8 cellular contexts compared by ENCODE assay signal in the genomic region with DNA sequence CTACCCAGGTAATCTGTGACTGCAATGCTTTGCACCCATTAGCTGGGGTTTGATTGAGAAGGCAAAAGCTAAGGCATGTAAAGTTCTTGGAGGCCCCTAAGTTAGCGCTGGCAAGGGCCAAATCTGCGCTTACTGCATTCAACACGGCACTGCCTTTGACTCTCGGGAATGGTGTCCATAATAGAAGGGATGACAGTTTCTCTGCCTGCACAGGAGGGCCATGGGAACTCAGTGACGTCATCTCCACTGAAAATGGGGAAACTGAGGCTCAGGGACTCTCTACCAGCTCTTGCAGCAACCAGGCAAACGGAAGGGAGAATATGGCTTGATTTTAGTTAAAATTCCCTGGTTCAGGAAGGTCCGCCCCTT. TPM values are rescaled to one million over a fixed set of nuclear protein-coding genes. Genes with fewer than 3 reads are reported as not detected.
A peak's percentile ranks its signal among the peaks of the same experiment; 100 is the strongest.
DNase-seq lines count a peak whose midpoint lies in the region; ATAC-seq, FAIRE-seq and TF ChIP-seq lines count a peak whose summit lies in the region.

No MANE protein-coding gene starts in this region.

- TF ChIP-seq POLR2A in body of pancreas (IDR thresholded peaks at IDR 0.05) (no peak), vagina (IDR thresholded peaks at IDR 0.05) (no peak)

- no peak for FAIRE-seq in frontal cortex (lab: Jason Lieb, UNC)

- peak overlapping the region in 1 of 2 donors; percentile 38 for H3K4me3 ChIP-seq in body of pancreas
- peak overlapping the region; percentile 41 for H3K4me3 ChIP-seq in lung
- peak overlapping the region; percentile 40 to 50 for H3K4me3 ChIP-seq in vagina

- no peaks in the 10 kb centered on the region for H3K27me3 Mint-ChIP-seq in activated naive CD4-positive, alpha-beta T cell treated with anti-CD3 and anti-CD28 coated beads, Interleukin-2, amount 50 U/mL, for 24 hours

- intact Hi-C loops in body of pancreas (cut with DNase I) (no loop called here), vagina (cut with DNase I) (no loop called here)

- no peak for DNase-seq in activated naive CD4-positive, alpha-beta T cell treated with Interleukin-2 at 50 U/mL for 16 hours
- DNase-seq in body of pancreas, result no peak
- DNase-seq in lung (ENCODE audit: low spot score), result no peak
- no peak for DNase-seq in vagina (ENCODE audit: extremely low spot score in 2 of 2)
- DNase-seq in frontal cortex (ENCODE audit: low spot score in 2 of 2), result no peak
- no peak for DNase-seq in activated effector memory CD4-positive, alpha-beta T cell treated with Interleukin-2 at 50 U/mL for 16 hours
- no peak for DNase-seq in DMS114 treated with DMSO at 0.1 percent for 48 hours (lab: John Stamatoyannopoulos, UW; ENCODE audit: unreplicated experiment)

- H3K27ac ChIP-seq in body of pancreas (peak overlapping the region; percentile 73 to 96 (median 91)), lung (ENCODE audit: low read depth in 1 of 2, low read length in 1 of 2) (peak overlapping the region; percentile 84 to 89), vagina (peak overlapping the region; percentile 82)

- H3K4me1 Mint-ChIP-seq in activated naive CD4-positive, alpha-beta T cell treated with anti-CD3 and anti-CD28 coated beads, Interleukin-2, amount 50 U/mL, for 24 hours, result peaks cover 34% of the 10 kb centered on the region

- TF ChIP-seq CTCF in body of pancreas (IDR thresholded peaks at IDR 0.05), result no peak
- TF ChIP-seq CTCF in lung (IDR thresholded peaks at IDR 0.05; ENCODE audit: control extremely low read depth, extremely low read depth), result no peak
- TF ChIP-seq CTCF in vagina (IDR thresholded peaks at IDR 0.05), result no peak

- H3K4me3 Mint-ChIP-seq in activated naive CD4-positive, alpha-beta T cell treated with anti-CD3 and anti-CD28 coated beads, Interleukin-2, amount 50 U/mL, for 24 hours, result peak overlapping the region; percentile 94

- H3K27ac Mint-ChIP-seq in activated naive CD4-positive, alpha-beta T cell treated with anti-CD3 and anti-CD28 coated beads, Interleukin-2, amount 50 U/mL, for 24 hours, result peak overlapping the region; percentile 99

- ATAC-seq in body of pancreas (peak; percentile 2), lung (ENCODE audit: insufficient read depth, low FRiP score) (no peak)

- H3K9me3 ChIP-seq in body of pancreas, result no peaks in the 10 kb centered on the region
- H3K9me3 ChIP-seq in lung (ENCODE audit: control insufficient read depth in 2 of 2, insufficient read depth in 1 of 2, low read length in 1 of 2), result no peaks in the 10 kb centered on the region
- no peaks in the 10 kb centered on the region for H3K9me3 ChIP-seq in vagina

- no peaks in the 10 kb centered on the region for H3K36me3 ChIP-seq in body of pancreas (replicated peaks in 1 of 2; ENCODE audit: insufficient read depth in 1 of 2, low read depth in 2 of 2)
- H3K36me3 ChIP-seq in lung (ENCODE audit: control insufficient read depth in 2 of 2, insufficient read depth in 2 of 2, low read length in 2 of 2), result no peaks in the 10 kb centered on the region
- H3K36me3 ChIP-seq in vagina, result no peaks in the 10 kb centered on the region

- no peaks in the 10 kb centered on the region for H3K9me3 Mint-ChIP-seq in activated naive CD4-positive, alpha-beta T cell treated with anti-CD3 and anti-CD28 coated beads, Interleukin-2, amount 50 U/mL, for 24 hours

- H3K36me3 Mint-ChIP-seq in activated naive CD4-positive, alpha-beta T cell treated with anti-CD3 and anti-CD28 coated beads, Interleukin-2, amount 50 U/mL, for 24 hours, result no peaks in the 10 kb centered on the region

- 20 to 26% methylated on average over 7 of the region's 7 CpGs for WGBS in body of pancreas, 2 donors
- WGBS in lung, 2 donors, result 21% methylated on average over 7 of the region's 7 CpGs

- H3K27me3 ChIP-seq in body of pancreas, result no peaks in the 10 kb centered on the region
- H3K27me3 ChIP-seq in lung (ENCODE audit: control insufficient read depth, insufficient read depth), result no peaks in the 10 kb centered on the region
- H3K27me3 ChIP-seq in vagina, result no peaks in the 10 kb centered on the region

- H3K4me1 ChIP-seq in body of pancreas, result peaks cover 14% of the 10 kb centered on the region
- H3K4me1 ChIP-seq in lung (ENCODE audit: control insufficient read depth in 2 of 2, insufficient read depth in 2 of 2, low read length in 2 of 2), result peaks cover 0 to 6% of the 10 kb centered on the region in 2 donors
- peaks cover 16% of the 10 kb centered on the region for H3K4me1 ChIP-seq in vagina

RNA-seq across cellular contexts. Expression of gene SPATA24, which starts 0.5 kb away (rescaled TPM):
- total RNA-seq in body of pancreas (10 to 100 TPM in 1 of 2 donors, not detected in 1; 18.9 TPM), lung (1 to 10 TPM; 4.2 to 5.8 TPM), vagina (12.3 TPM), frontal cortex (1.6 TPM)
- 10 to 100 TPM in 1 of 2 donors, 1 to 10 TPM in 1; 6.6 to 11.1 TPM for polyA plus RNA-seq in lung

RNA-seq across cellular contexts. Expression of gene PROB1, which starts 8.5 kb away (rescaled TPM):
- 1 to 10 TPM in 1 of 2 donors, under 1 TPM in 1; 0.52 to 1.3 TPM for total RNA-seq in body of pancreas
- total RNA-seq in lung, result 1 to 10 TPM in 1 of 2 donors, under 1 TPM in 1; 0.46 to 2.2 TPM
- under 1 TPM; 0.33 to 0.98 TPM for polyA plus RNA-seq in lung
- 2.5 TPM for total RNA-seq in vagina
- total RNA-seq in frontal cortex, result under 0.01 TPM

RNA-seq across cellular contexts. Expression of gene MZB1, which starts 13.7 kb away (rescaled TPM):
- 10 to 100 TPM in 1 of 2 donors, not detected in 1; 12.2 TPM for total RNA-seq in body of pancreas
- total RNA-seq in lung, result 10 to 100 TPM; 12.2 to 14.8 TPM
- polyA plus RNA-seq in lung, result 10 to 100 TPM in 1 of 2 donors, 1 to 10 TPM in 1; 2.5 to 13.4 TPM
- total RNA-seq in vagina, result not detected
- not detected for total RNA-seq in frontal cortex

RNA-seq across cellular contexts. Expression of gene SLC23A1, which starts 20.3 kb away (rescaled TPM):
- total RNA-seq in body of pancreas (under 1 TPM; 0.66 to 0.78 TPM), lung (1 to 10 TPM; 1.3 to 4.4 TPM), vagina (not detected), frontal cortex (not detected)
- polyA plus RNA-seq in lung, result under 1 TPM; 0.30 to 0.32 TPM

RNA-seq across cellular contexts. Expression of gene DNAJC18, which starts 35.9 kb away (rescaled TPM):
- total RNA-seq in body of pancreas (1 to 10 TPM; 1.6 to 3.0 TPM), lung (1 to 10 TPM; 8.0 to 9.4 TPM), vagina (7.6 TPM), frontal cortex (53.0 TPM)
- 10 to 100 TPM in 1 of 2 donors, 1 to 10 TPM in 1; 2.2 to 10.7 TPM for polyA plus RNA-seq in lung
